22 cellular contexts compared by ENCODE assay signal in the genomic region with DNA sequence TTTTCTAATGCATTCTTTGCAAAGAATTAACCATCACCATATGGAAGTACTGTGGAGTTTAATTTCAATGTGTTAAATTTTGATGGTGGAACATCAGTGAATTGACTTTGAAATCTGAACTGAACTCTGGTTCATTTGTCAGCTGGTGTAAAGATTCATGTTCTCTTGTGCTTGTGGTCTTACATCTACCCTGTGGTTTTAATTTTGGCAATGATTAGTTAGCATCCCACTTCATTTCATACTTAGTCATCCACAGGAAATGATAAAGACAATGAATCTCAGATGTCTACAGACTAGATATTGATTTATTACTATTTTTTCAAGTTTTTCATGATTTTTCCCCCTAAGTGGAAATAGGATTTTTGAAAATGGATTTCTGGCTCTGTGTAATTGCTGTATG.
DNase-seq lines count a peak whose midpoint lies in the region; ATAC-seq and TF ChIP-seq lines count a peak whose summit lies in the region.
"Had no signal": no experiment of that assay in that cellular context is flagged by ENCODE, and none has a peak within 500 bp of the region (broad histone marks: within the 10 kb centered on the region; RNA-seq: fewer than 3 reads in every experiment).

No MANE protein-coding gene starts in this region.

- ATAC-seq in GM18858 (IDR thresholded peaks at IDR 0.05; ENCODE audit: unreplicated experiment) (no peak), GM19328 (IDR thresholded peaks at IDR 0.05; ENCODE audit: unreplicated experiment) (no peak), HG03095 (IDR thresholded peaks at IDR 0.05; ENCODE audit: unreplicated experiment) (no peak)
- ATAC-seq: lower lobe of right lung, mucosa of descending colon had no signal

- H3K9me3 ChIP-seq in GM23248 (ENCODE audit: low read depth) = no peaks in the 10 kb centered on the region
- H3K9me3 ChIP-seq: esophagus muscularis mucosa, lower lobe of right lung, mucosa of descending colon, tibial nerve had no signal

- no peak overlapping the region for H3K9ac ChIP-seq in GM23248

- no peaks in the 10 kb centered on the region for H3K79me2 ChIP-seq in GM23248 (ENCODE audit: insufficient read depth)

- H3K4me2 ChIP-seq in GM23248 (ENCODE audit: unreplicated experiment) = no peak overlapping the region

- no peaks in the 10 kb centered on the region for H3K36me3 ChIP-seq in GM23248 (ENCODE audit: low read depth)
- H3K36me3 ChIP-seq: esophagus muscularis mucosa, lower lobe of right lung, tibial nerve had no signal

- no peaks in the 10 kb centered on the region for H3K4me1 ChIP-seq in GM23248 (ENCODE audit: insufficient read depth)
- H3K4me1 ChIP-seq: esophagus muscularis mucosa, lower lobe of right lung, tibial nerve had no signal

- H3F3A ChIP-seq in GM23248 (ENCODE audit: insufficient read depth) = no peaks in the 10 kb centered on the region

- H2AFZ ChIP-seq in GM23248 = no peak overlapping the region

- in situ Hi-C loops in GM23248 (cut with MboI) = no loop called here

- no peaks in the 10 kb centered on the region for H3K27me3 ChIP-seq in GM23248 (replicated peaks; ENCODE audit: insufficient read depth)
- H3K27me3 ChIP-seq: esophagus muscularis mucosa, tibial nerve had no signal

- no peaks in the 10 kb centered on the region for H3K9me2 ChIP-seq in GM23248 (ENCODE audit: insufficient read depth)

- no peaks in the 10 kb centered on the region for H4K20me1 ChIP-seq in GM23248 (ENCODE audit: insufficient read depth)

- no peak overlapping the region for H3K27ac ChIP-seq in GM23248
- H3K27ac ChIP-seq: esophagus muscularis mucosa, lower lobe of right lung, tibial nerve had no signal

- TF ChIP-seq CTCF in cardiac fibroblast (IDR thresholded peaks at IDR 0.05; ENCODE audit: low read depth, low read length) = no peak

- no peak overlapping the region for H3K4me3 ChIP-seq in GM23248
- H3K4me3 ChIP-seq in cardiac fibroblast (replicated peaks in 1 of 2; ENCODE audit: low read depth in 2 of 2, low read length in 2 of 2) = no peak overlapping the region
- H3K4me3 ChIP-seq: esophagus muscularis mucosa, lower lobe of right lung, mucosa of descending colon, tibial nerve had no signal

- peak; percentile 1 for DNase-seq in GM23248
- DNase-seq in RPMI7951 (ENCODE audit: low read depth) = peak; percentile 1
- peak; percentile 1 to 6 for DNase-seq in cardiac fibroblast (ENCODE audit: low read depth in 2 of 2)
- peak; percentile 72 for DNase-seq in kidney glomerular epithelial cell (lab: John Stamatoyannopoulos, UW)
- no peak for DNase-seq in SKM-1 treated with dmso at 0.1 percent for 144 hours (lab: John Stamatoyannopoulos, UW; ENCODE audit: unreplicated experiment)
- DNase-seq: activated CD4-positive, alpha-beta T cell treated with anti-CD3 and anti-CD28 coated beads, Interleukin-2, amount 50 U/mL, for 48 hours; activated naive CD4-positive, alpha-beta T cell treated with anti-CD3 and anti-CD28 coated beads, Interleukin-2, amount 10 ng/mL, durations not matched to agents 7 days and 5 days; amygdala; dermis blood vessel endothelial cell; glutamatergic neuron; lower lobe of right lung; mucosa of descending colon; NCI-H1105; NCI-H2029; Right ventricle myocardium superior; small intestine; stimulated activated CD4-positive, alpha-beta T cell treated with anti-CD3 and anti-CD28 coated beads, Interleukin-2, amount 100 ng/mL, for 24 hours had no signal
